9 cellular contexts compared by ENCODE assay signal in the genomic region with DNA sequence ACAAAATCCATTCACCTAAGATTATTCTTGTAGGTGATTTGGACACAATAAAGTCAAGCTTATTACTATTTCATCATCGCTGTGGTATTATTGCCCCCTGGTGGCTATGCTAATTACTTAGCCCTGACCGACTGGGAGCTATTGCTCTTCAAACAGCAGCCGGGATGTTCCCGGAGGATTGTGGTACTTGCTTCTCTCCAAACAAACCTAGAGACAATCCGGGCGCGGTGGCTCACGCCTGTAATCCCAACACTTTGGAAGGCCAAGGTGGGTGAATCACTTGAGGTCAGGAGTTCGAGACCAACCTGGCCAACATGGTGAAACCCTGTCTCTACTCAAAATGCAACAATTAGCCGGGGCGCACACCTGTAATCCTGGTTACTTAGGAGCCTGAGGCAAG. TPM values are rescaled to one million over a fixed set of nuclear protein-coding genes. Genes with fewer than 3 reads are reported as not detected.
DNase-seq lines count a peak whose midpoint lies in the region; ATAC-seq, FAIRE-seq and TF ChIP-seq lines count a peak whose summit lies in the region.
"Had no signal": no experiment of that assay in that cellular context is flagged by ENCODE, and none has a peak within 500 bp of the region (broad histone marks: within the 10 kb centered on the region; RNA-seq: fewer than 3 reads in every experiment).

No MANE protein-coding gene starts in this region.

- H3K27ac Mint-ChIP-seq in Caco-2 (ENCODE audit: unreplicated experiment): no peak overlapping the region
- no peak overlapping the region for H3K27ac Mint-ChIP-seq in MCF 10A (ENCODE audit: low read depth, unreplicated experiment)
- H3K27ac Mint-ChIP-seq: T-helper 1 cell treated with Interleukin-12 subunit alpha and Interleukin-12 subunit beta and Interleukin-4 antibody, amounts not matched to agents 30 μg/mL and 1 μg/mL, for 36 hours had no signal

- 53 to 54% methylated on average over 11 of the region's 11 CpGs for WGBS in testis, 2 donors

- H3K27me3 ChIP-seq in Caco-2 (replicated peaks; ENCODE audit: control insufficient read depth, insufficient read depth, low read length) (no peaks in the 10 kb centered on the region), testis (no peaks in the 10 kb centered on the region)

- H3K4me3 Mint-ChIP-seq in Caco-2 (ENCODE audit: unreplicated experiment): no peak overlapping the region
- H3K4me3 Mint-ChIP-seq in MCF 10A (ENCODE audit: unreplicated experiment): no peak overlapping the region
- H3K4me3 Mint-ChIP-seq: T-helper 1 cell treated with Interleukin-12 subunit alpha and Interleukin-12 subunit beta and Interleukin-4 antibody, amounts not matched to agents 30 μg/mL and 1 μg/mL, for 36 hours had no signal

- peak; percentile 93 for FAIRE-seq in islet of Langerhans (lab: Jason Lieb, UNC)

- H3K4me3 ChIP-seq in Caco-2 (ENCODE audit: low read depth, low read length) (no peak overlapping the region), testis (no peak overlapping the region)

- TF ChIP-seq CTCF in Caco-2 (IDR thresholded peaks at IDR 0.05; ENCODE audit: insufficient read depth in 1 of 2, low read depth in 1 of 2, low read length in 1 of 2, severe bottlenecking in 1 of 2, unreplicated experiment in 1 of 2): peak; percentile 50 to 53
- TF ChIP-seq CTCF in MCF 10A (IDR thresholded peaks at IDR 0.05; ENCODE audit: unreplicated experiment): peak; percentile 57
- TF ChIP-seq CTCF in testis (IDR thresholded peaks at IDR 0.05): peak; percentile 55 to 68 (median 56)

- H3K9me3 Mint-ChIP-seq in Caco-2 (ENCODE audit: unreplicated experiment) (no peaks in the 10 kb centered on the region), MCF 10A (ENCODE audit: unreplicated experiment) (no peaks in the 10 kb centered on the region)
- H3K9me3 Mint-ChIP-seq: T-helper 1 cell treated with Interleukin-12 subunit alpha and Interleukin-12 subunit beta and Interleukin-4 antibody, amounts not matched to agents 30 μg/mL and 1 μg/mL, for 36 hours had no signal

- no peaks in the 10 kb centered on the region for H3K4me1 ChIP-seq in Caco-2
- peaks cover 1% of the 10 kb centered on the region for H3K4me1 ChIP-seq in testis

- POLR2A ChIA-PET in Caco-2 (lab: Charles Lee) (no interaction called here), MCF 10A (lab: Yijun Ruan, JAX) (interaction anchor here (0.5 to 1.3 kb wide), 7 partner anchors 54 to 753 kb away, joined by 3 to 6 read pairs (median 3); no protein-coding TSS in a partner anchor)

- ATAC-seq in HG03342 (IDR thresholded peaks at IDR 0.05; ENCODE audit: unreplicated experiment) (no peak), GM19463 (IDR thresholded peaks at IDR 0.05; ENCODE audit: unreplicated experiment) (no peak)

- CTCF ChIA-PET in Caco-2 (lab: Charles Lee): interaction anchor here (0.6 to 1.6 kb wide), 10 partner anchors 15 to 347 kb away, joined by 3 to 6 read pairs (median 4); partner anchors contain the start of genes ATXN1 and STMND1
- CTCF ChIA-PET in MCF 10A (lab: Yijun Ruan, JAX): interaction anchor here (0.6 to 4.5 kb wide), 31 partner anchors 9 to 813 kb away, joined by 3 to 34 read pairs (median 3); partner anchors contain the start of genes ATXN1 and STMND1

- BruUV-seq in Caco-2 (replicated peaks; lab: Mats Ljungman, UMichigan) (no TSS peak), MCF 10A (replicated peaks; lab: Mats Ljungman, UMichigan) (no TSS peak)

- no peak overlapping the region for H3K27ac ChIP-seq in testis

- H3K36me3 Mint-ChIP-seq in Caco-2 (ENCODE audit: insufficient read depth, unreplicated experiment) (no peaks in the 10 kb centered on the region), MCF 10A (ENCODE audit: insufficient read depth, unreplicated experiment) (no peaks in the 10 kb centered on the region)

- DNase-seq in Caco-2 (peak; percentile 51 to 62), H4 (ENCODE audit: low spot score) (peak; percentile 76), OCI-M1 (lab: John Stamatoyannopoulos, UW) (peak; percentile 70), MCF 10A (ENCODE audit: unreplicated experiment) (peak; percentile 76), testis (peak; percentile 74)

- no peaks in the 10 kb centered on the region for H3K4me1 Mint-ChIP-seq in Caco-2 (ENCODE audit: low read depth, unreplicated experiment)
- no peaks in the 10 kb centered on the region for H3K4me1 Mint-ChIP-seq in MCF 10A (ENCODE audit: insufficient read depth, unreplicated experiment)

- no peak for TF ChIP-seq POLR2A in testis (IDR thresholded peaks at IDR 0.05)

- H3K27me3 Mint-ChIP-seq in Caco-2 (ENCODE audit: insufficient read depth, unreplicated experiment) (peaks cover 4% of the 10 kb centered on the region), MCF 10A (ENCODE audit: insufficient read depth, unreplicated experiment) (no peaks in the 10 kb centered on the region)

- intact Hi-C loops in Caco-2 (cut with micrococcal nuclease; ENCODE audit: unreplicated experiment): loop anchor here (1.0 to 5.0 kb wide), 2 partner anchors 74 to 324 kb away; partner anchors contain the start of gene ATXN1
- intact Hi-C loops in MCF 10A (cut with micrococcal nuclease): loop anchor here (1.0 to 10.0 kb wide), 6 partner anchors 122 to 754 kb away; partner anchors contain the start of gene ATXN1
- intact Hi-C loops in testis (cut with DNase I; ENCODE audit: low total_unique reads): no loop called here

- H3K36me3 ChIP-seq in Caco-2 (ENCODE audit: control insufficient read depth, insufficient read depth, low read length) (no peaks in the 10 kb centered on the region), testis (ENCODE audit: low read depth, missing control alignments) (no peaks in the 10 kb centered on the region)

- H3K9me3 ChIP-seq in Caco-2 (no peaks in the 10 kb centered on the region), testis (no peaks in the 10 kb centered on the region)

RNA-seq across cellular contexts. Expression of gene STMND1, which starts 15.4 kb away (rescaled TPM):
- total RNA-seq in Caco-2 (2022) (not detected in 2 replicates), MCF 10A (2022) (not detected in 2 replicates), testis (10 to 100 TPM; 19.3 to 22.1 TPM)
- not detected in 2 replicates for total RNA-seq in H4 (2014; rRNA removed; shearing (Covaris generic))
- 5.8 TPM for polyA plus RNA-seq in testis (ENCODE audit: insufficient read depth, low read depth, low replicate concordance)

Comparison
In these comparisons a context has a peak if more than half of its experiments do, and no peak if none do; other contexts are left out.
1. RNA of gene STMND1, which starts 15.4 kb away (total RNA-seq): 19.3 to 22.1 TPM in testis; not detected in MCF 10A, not detected in Caco-2 and not detected in H4; every median in the first group is over 10 times any median in the second.
2. Peak in every context shown above with its lines, with median percentiles within 50 percentile points of each other: DNase-seq and CTCF ChIP-seq.